ENCODE assay signal across 8 cellular contexts in the genomic region with DNA sequence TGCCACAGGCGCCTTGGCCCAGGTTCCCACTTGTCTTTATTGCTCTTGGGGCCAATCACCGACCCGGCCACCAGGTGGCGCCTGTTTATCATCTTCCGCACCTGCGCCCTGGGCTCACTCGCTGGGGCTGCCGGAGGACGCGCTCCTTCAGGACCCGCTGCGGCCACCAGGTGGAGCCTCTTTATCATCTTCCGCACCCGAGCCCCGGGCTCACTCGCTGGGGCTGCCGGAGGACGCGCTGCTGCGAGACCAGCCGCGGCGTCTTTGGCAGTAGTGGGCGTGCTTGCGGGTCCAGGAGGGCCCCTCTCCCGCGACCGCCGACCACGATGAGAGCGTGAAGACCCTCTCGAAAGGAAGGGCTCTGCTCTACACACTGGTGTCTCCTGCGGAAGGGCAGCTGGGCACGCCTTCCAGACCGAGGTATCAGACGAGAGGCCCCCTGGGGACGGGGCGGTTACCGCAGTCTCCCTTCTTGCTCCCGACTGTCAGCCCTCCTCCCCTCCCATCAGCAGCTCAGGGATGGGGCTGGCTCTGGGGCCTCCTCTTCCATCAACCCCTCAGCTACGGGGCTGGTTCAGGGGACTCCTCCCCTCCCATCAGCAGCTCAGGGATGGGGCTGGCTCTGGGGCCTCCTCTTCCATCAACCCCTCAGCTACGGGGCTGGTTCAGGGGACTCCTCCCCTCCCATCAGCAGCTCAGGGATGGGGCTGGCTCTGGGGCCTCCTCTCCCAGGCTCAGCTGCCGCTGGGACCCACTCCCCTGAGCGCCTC. TPM values are rescaled to one million over a fixed set of nuclear protein-coding genes. Genes with fewer than 3 reads are reported as not detected.
A peak's percentile ranks its signal among the peaks of the same experiment; 100 is the strongest.
DNase-seq lines count a peak whose midpoint lies in the region; ATAC-seq and TF ChIP-seq lines count a peak whose summit lies in the region.
"Not testable (repeated sequence)": the region's sequence is repeated elsewhere in the genome, so short reads cannot be mapped to it uniquely, and the experiment has no call there.

No MANE protein-coding gene starts in this region.

- H3K9me3 Mint-ChIP-seq in CD4-positive, alpha-beta T cell: not testable (repeated sequence)

- not testable (repeated sequence) for H3K27me3 ChIP-seq in CD4-positive, alpha-beta T cell (ENCODE audit: control insufficient read depth, insufficient read depth, low read length); NT2/D1 (ENCODE audit: insufficient read depth, insufficient read length); effector memory CD4-positive, alpha-beta T cell (replicated peaks; ENCODE audit: control insufficient read depth, insufficient read depth, low read length, poor library complexity, severe bottlenecking)

- peak; percentile 88 for TF ChIP-seq CTCF in CD4-positive, alpha-beta T cell (IDR thresholded peaks at IDR 0.05)

- H3K36me3 ChIP-seq in NT2/D1 (ENCODE audit: insufficient read depth, insufficient read length, low read length); effector memory CD4-positive, alpha-beta T cell (ENCODE audit: control insufficient read depth, insufficient read depth, low read length): not testable (repeated sequence)

- not testable (repeated sequence) for H3K9me3 ChIP-seq in CD4-positive, alpha-beta T cell (ENCODE audit: control insufficient read depth, low read length); effector memory CD4-positive, alpha-beta T cell (ENCODE audit: control insufficient read depth, low read length)
- H3K9me3 ChIP-seq in NT2/D1 (ENCODE audit: insufficient read depth, low read length): peaks cover 16% of the 10 kb centered on the region; the same call in 1 of the 2 replicates

- DNase-seq in CD4-positive, alpha-beta T cell: peak; percentile 25 to 85 (median 80)
- DNase-seq in NT2/D1 (ENCODE audit: low read depth, low spot score) (peak; percentile 96), lung microvascular endothelial cell (ENCODE audit: low read depth in 2 of 2) (peak; percentile 3 to 41)
- peak; percentile 81 for DNase-seq in activated CD8-positive, alpha-beta memory T cell treated with anti-CD3 and anti-CD28 coated beads, Interleukin-2, amount 50 U/mL, for 24 hours (ENCODE audit: extremely low read depth)
- peak; percentile 55 to 65 (median 60) for DNase-seq in effector memory CD4-positive, alpha-beta T cell
- DNase-seq in stimulated activated CD4-positive, alpha-beta T cell treated with anti-CD3 and anti-CD28 coated beads, TNF-alpha, amount 100 ng/mL, for 4 hours (ENCODE audit: low read depth in 3 of 3): peak; percentile 18 to 86 (median 85)

- peak; percentile 95 for ATAC-seq in CD4-positive, alpha-beta T cell (ENCODE audit: poor library complexity)
- ATAC-seq in GM19463 (IDR thresholded peaks at IDR 0.05; ENCODE audit: unreplicated experiment): peak; percentile 100
- ATAC-seq in HG03378 (IDR thresholded peaks at IDR 0.05; ENCODE audit: unreplicated experiment): peak; percentile 100

- H3K4me3 Mint-ChIP-seq in CD4-positive, alpha-beta T cell: peak overlapping the region; percentile 88

- intact Hi-C loops in CD4-positive, alpha-beta T cell (cut with DNase I, micrococcal nuclease): loop anchor here (1.0 to 2.0 kb wide), 3 partner anchors 750 to 872 kb away; no protein-coding TSS in a partner anchor

- peak overlapping the region; percentile 57 for H3K9ac ChIP-seq in NT2/D1 (ENCODE audit: insufficient read length, low read depth)

- H3K4me1 ChIP-seq in NT2/D1 (ENCODE audit: insufficient read depth, insufficient read length); effector memory CD4-positive, alpha-beta T cell (ENCODE audit: control insufficient read depth, insufficient read depth, low read length, poor library complexity, severe bottlenecking): not testable (repeated sequence)

- H3K27me3 Mint-ChIP-seq in CD4-positive, alpha-beta T cell: not testable (repeated sequence)

- peak overlapping the region; percentile 39 for H3K27ac Mint-ChIP-seq in CD4-positive, alpha-beta T cell

- H3K27ac ChIP-seq in CD4-positive, alpha-beta T cell (ENCODE audit: low read depth, low read length): not testable (repeated sequence)
- H3K27ac ChIP-seq in effector memory CD4-positive, alpha-beta T cell (ENCODE audit: insufficient read depth, low read length, poor library complexity, severe bottlenecking): peak overlapping the region; percentile 21

- not testable (repeated sequence) for H3K4me1 Mint-ChIP-seq in CD4-positive, alpha-beta T cell (ENCODE audit: low read depth)

- CTCF ChIA-PET in CD4-positive, alpha-beta T cell (lab: Charles Lee): not testable (repeated sequence)

- POLR2A ChIA-PET in CD4-positive, alpha-beta T cell (lab: Charles Lee): interaction anchor here (1.1 kb wide), 1 partner anchor 30 kb away, joined by 4 read pairs; no protein-coding TSS in a partner anchor

- not testable (repeated sequence) for H3K36me3 Mint-ChIP-seq in CD4-positive, alpha-beta T cell (ENCODE audit: low read depth)

- H3K4me3 ChIP-seq in NT2/D1 (ENCODE audit: insufficient read length, low read depth): peak overlapping the region; percentile 35
- peak overlapping the region; percentile 53 for H3K4me3 ChIP-seq in effector memory CD4-positive, alpha-beta T cell (ENCODE audit: insufficient read depth, low read depth, low read length, poor library complexity, severe bottlenecking)

RNA-seq across cellular contexts. Expression of gene OR2L8, which starts 11.5 kb away (rescaled TPM):
- total RNA-seq in CD4-positive, alpha-beta T cell: under 1 TPM; 0.55 to 0.78 TPM
- not detected in 2 replicates for total RNA-seq in lung microvascular endothelial cell

RNA-seq across cellular contexts. Expression of gene OR2AJ1, which starts 12.5 kb away (rescaled TPM):
- total RNA-seq in CD4-positive, alpha-beta T cell: not detected
- total RNA-seq in lung microvascular endothelial cell: not detected in 2 replicates

RNA-seq across cellular contexts. Expression of gene OR2T8, which starts 17.1 kb away (rescaled TPM):
- under 1 TPM in 1 of 2 experiments, not detected in 1; 0.25 TPM for total RNA-seq in CD4-positive, alpha-beta T cell
- not detected in 2 replicates for total RNA-seq in lung microvascular endothelial cell

RNA-seq across cellular contexts. Expression of gene OR2AK2, which starts 27.9 kb away (rescaled TPM):
- under 1 TPM; 0.22 to 0.70 TPM for total RNA-seq in CD4-positive, alpha-beta T cell
- not detected in 2 replicates for total RNA-seq in lung microvascular endothelial cell

RNA-seq across cellular contexts. Expression of gene OR2W3, which starts 41.8 kb away (rescaled TPM):
- total RNA-seq in CD4-positive, alpha-beta T cell: 1 to 10 TPM; 1.3 to 1.5 TPM
- total RNA-seq in lung microvascular endothelial cell: not detected in 2 replicates

Comparison
In these comparisons a context has a peak if more than half of its experiments do, and no peak if none do; other contexts are left out.
1. DNase-seq: peak in every context shown above with its lines; median percentile 96 in NT2/D1; 85 in stimulated activated CD4-positive, alpha-beta T cell treated with anti-CD3 and anti-CD28 coated beads, TNF-alpha, amount 100 ng/mL, for 4 hours; 81 in activated CD8-positive, alpha-beta memory T cell treated with anti-CD3 and anti-CD28 coated beads, Interleukin-2, amount 50 U/mL, for 24 hours; 80 in CD4-positive, alpha-beta T cell; 60 in effector memory CD4-positive, alpha-beta T cell; 22 in lung microvascular endothelial cell.